ENCODE assay signal across 21 cellular contexts in genomic region chr7:37973915-37974314, GRCh38. TPM values are rescaled to one million over a fixed set of nuclear protein-coding genes. Genes with fewer than 3 reads are reported as not detected.
"Had no signal": no experiment of that assay in that cellular context is flagged by ENCODE, and none has a peak within 500 bp of the region (broad histone marks: within the 10 kb centered on the region; RNA-seq: fewer than 3 reads in every experiment).

No MANE protein-coding gene starts in this region.

- H3K4me3 ChIP-seq: ascending aorta, breast epithelium, gastrocnemius medialis, heart right ventricle, mucosa of descending colon, neural progenitor cell, ovary, tibial artery had no signal

- H3K27me3 Mint-ChIP-seq: naive B cell had no signal

- ATAC-seq: activated CD8-positive, alpha-beta memory T cell treated with anti-CD3 and anti-CD28 coated beads, Interleukin-2, amount 10 ng/mL, durations not matched to agents 7 days and 5 days; gastrocnemius medialis; left ventricle myocardium superior; mucosa of descending colon had no signal

- H3K4me3 Mint-ChIP-seq: activated CD8-positive, alpha-beta memory T cell treated with anti-CD3 and anti-CD28 coated beads, Interleukin-2, amount 10 ng/mL, durations not matched to agents 7 days and 5 days; activated naive CD4-positive, alpha-beta T cell treated with anti-CD3 and anti-CD28 coated beads for 36 hours; immature natural killer cell; memory B cell; naive B cell; neural progenitor cell had no signal

- H3K27ac Mint-ChIP-seq: activated CD8-positive, alpha-beta memory T cell treated with anti-CD3 and anti-CD28 coated beads, Interleukin-2, amount 10 ng/mL, durations not matched to agents 7 days and 5 days; activated naive CD4-positive, alpha-beta T cell treated with anti-CD3 and anti-CD28 coated beads for 36 hours; immature natural killer cell; memory B cell; naive B cell had no signal

- H3K9me3 ChIP-seq: ascending aorta, breast epithelium, gastrocnemius medialis, heart right ventricle, mucosa of descending colon, ovary, tibial artery had no signal

- H3K9ac ChIP-seq: neural progenitor cell had no signal

- H3K9me3 Mint-ChIP-seq: activated naive CD4-positive, alpha-beta T cell treated with anti-CD3 and anti-CD28 coated beads for 36 hours; memory B cell; naive B cell; neural progenitor cell had no signal

- H3K27me3 ChIP-seq: ascending aorta, breast epithelium, gastrocnemius medialis, neural progenitor cell, ovary, tibial artery had no signal

- H2AFZ ChIP-seq: neural progenitor cell had no signal

- H3K27ac ChIP-seq: ascending aorta, breast epithelium, gastrocnemius medialis, heart right ventricle, neural progenitor cell, ovary, tibial artery had no signal

- FAIRE-seq: TTC549 had no signal

- H3K4me2 ChIP-seq: neural progenitor cell had no signal

- H3K4me1 Mint-ChIP-seq: memory B cell, naive B cell, neural progenitor cell had no signal

- DNase-seq: activated CD4-positive, alpha-beta T cell treated with anti-CD3 and anti-CD28 coated beads, Interleukin-2, amount 50 U/mL, for 48 hours; activated CD8-positive, alpha-beta memory T cell treated with anti-CD3 and anti-CD28 coated beads, Interleukin-2, amount 10 ng/mL, durations not matched to agents 7 days and 5 days; activated naive CD4-positive, alpha-beta T cell treated with anti-CD3 and anti-CD28 coated beads for 36 hours; cerebellar nuclear complex; cortex of kidney; gastrocnemius medialis; heart right ventricle; immature natural killer cell; left ventricle myocardium superior; mucosa of descending colon; naive B cell; ovary; stimulated activated naive CD4-positive, alpha-beta T cell; substantia nigra; tibial artery had no signal

- H3K36me3 ChIP-seq: ascending aorta, breast epithelium, gastrocnemius medialis, heart right ventricle, neural progenitor cell, ovary, tibial artery had no signal

- H3K36me3 Mint-ChIP-seq: activated CD8-positive, alpha-beta memory T cell treated with anti-CD3 and anti-CD28 coated beads, Interleukin-2, amount 10 ng/mL, durations not matched to agents 7 days and 5 days; immature natural killer cell; memory B cell; naive B cell; neural progenitor cell had no signal

- H3K4me1 ChIP-seq: ascending aorta, breast epithelium, gastrocnemius medialis, heart right ventricle, neural progenitor cell, tibial artery had no signal

RNA-seq across cellular contexts. Expression of gene SFRP4, which starts 57.3 kb away (rescaled TPM):
- total RNA-seq: activated CD8-positive, alpha-beta memory T cell treated with anti-CD3 and anti-CD28 coated beads, Interleukin-2, amount 10 ng/mL, durations not matched to agents 7 days and 5 days; activated naive CD4-positive, alpha-beta T cell treated with anti-CD3 and anti-CD28 coated beads for 36 hours; T-helper 2 cell treated with Interferon-gamma antibody and Interleukin-4, amounts not matched to agents 100 ng/mL and 5 ng/mL, for 36 hours had no signal
- polyA plus RNA-seq: immature natural killer cell had no signal
